In genomic region chr17:44079877-44080821, GRCh38 we compare ENCODE assay signal across 18 cellular contexts. TPM values are rescaled to one million over a fixed set of nuclear protein-coding genes. Genes with fewer than 3 reads are reported as not detected.
DNase-seq lines count a peak whose midpoint lies in the region; ATAC-seq and TF ChIP-seq lines count a peak whose summit lies in the region.
"Had no signal": no experiment of that assay in that cellular context is flagged by ENCODE, and none has a peak within 500 bp of the region (broad histone marks: within the 10 kb centered on the region; RNA-seq: fewer than 3 reads in every experiment).

No MANE protein-coding gene starts in this region.

- intact Hi-C loops in transverse colon (cut with DNase I; ENCODE audit: low total_unique reads): no loop called here

- TF ChIP-seq CTCF in HFFc6 (IDR thresholded peaks at IDR 0.05) (no peak), transverse colon (IDR thresholded peaks at IDR 0.05) (no peak)

- 84% methylated on average over 18 of the region's 18 CpGs; no CpG with 5 or more reads in 1 of the 2 donors for WGBS in transverse colon (ENCODE audit: low coverage in 1 of 2), 2 donors

- no peak overlapping the region for H3K4me3 ChIP-seq in BLaER1
- no peak overlapping the region for H3K4me3 ChIP-seq in transverse colon
- H3K4me3 ChIP-seq: coronary artery, suprapubic skin had no signal

- 0 out of 2 replicates have a peak overlapping the region, but pooled peaks have one; percentile 3 for H3K4me2 ChIP-seq in BLaER1

- H3K27ac ChIP-seq in BLaER1 (peak overlapping the region; percentile 43; the same call in 1 of the 2 replicates), transverse colon (no peak overlapping the region)
- H3K27ac ChIP-seq: suprapubic skin had no signal

- peaks cover 100% of the 10 kb centered on the region for H3K36me3 ChIP-seq in BLaER1
- H3K36me3 ChIP-seq in transverse colon: peaks cover 0 to 26% (median 5%) of the 10 kb centered on the region in 4 donors

- H3K4me1 Mint-ChIP-seq in HFFc6 (ENCODE audit: low read depth): peaks cover 36% of the 10 kb centered on the region
- no peaks in the 10 kb centered on the region for H3K4me1 Mint-ChIP-seq in activated T-helper 17 cell treated with anti-CD3 and anti-CD28 coated beads, Interleukin-2, amount 50 U/mL, for 72 hours
- H3K4me1 Mint-ChIP-seq in naive thymus-derived CD8-positive, alpha-beta T cell: peaks cover 0 to 9% (median under 1%) of the 10 kb centered on the region in 4 donors

- TF ChIP-seq EP300 in transverse colon (IDR thresholded peaks at IDR 0.05; ENCODE audit: low read depth): no peak

- H3K27ac Mint-ChIP-seq in HFFc6: peak overlapping the region; percentile 89; the same call in 1 of the 2 replicates
- H3K27ac Mint-ChIP-seq in activated T-helper 17 cell treated with anti-CD3 and anti-CD28 coated beads, Interleukin-2, amount 50 U/mL, for 72 hours: peak overlapping the region; percentile 27
- peak overlapping the region in 6 of 10 donors; percentile 29 to 80 (median 69) for H3K27ac Mint-ChIP-seq in naive thymus-derived CD8-positive, alpha-beta T cell

- no peak overlapping the region for H3K9ac ChIP-seq in BLaER1

- H3K27me3 Mint-ChIP-seq in HFFc6 (ENCODE audit: insufficient read depth): peaks cover 10% of the 10 kb centered on the region
- H3K27me3 Mint-ChIP-seq in activated T-helper 17 cell treated with anti-CD3 and anti-CD28 coated beads, Interleukin-2, amount 50 U/mL, for 72 hours: no peaks in the 10 kb centered on the region
- no peaks in the 10 kb centered on the region for H3K27me3 Mint-ChIP-seq in naive thymus-derived CD8-positive, alpha-beta T cell

- no peaks in the 10 kb centered on the region for H3K9me3 Mint-ChIP-seq in HFFc6
- H3K9me3 Mint-ChIP-seq in activated T-helper 17 cell treated with anti-CD3 and anti-CD28 coated beads, Interleukin-2, amount 50 U/mL, for 72 hours: no peaks in the 10 kb centered on the region
- no peaks in the 10 kb centered on the region for H3K9me3 Mint-ChIP-seq in naive thymus-derived CD8-positive, alpha-beta T cell

- H3K36me3 Mint-ChIP-seq in HFFc6 (ENCODE audit: low read depth): peaks cover 32% of the 10 kb centered on the region
- H3K36me3 Mint-ChIP-seq in activated T-helper 17 cell treated with anti-CD3 and anti-CD28 coated beads, Interleukin-2, amount 50 U/mL, for 72 hours (ENCODE audit: low read depth): peaks cover 59% of the 10 kb centered on the region
- H3K36me3 Mint-ChIP-seq in naive thymus-derived CD8-positive, alpha-beta T cell: peaks cover 0 to 56% (median 0%) of the 10 kb centered on the region in 3 donors

- no peaks in the 10 kb centered on the region for H3K9me3 ChIP-seq in BLaER1
- H3K9me3 ChIP-seq in transverse colon: no peaks in the 10 kb centered on the region
- H3K9me3 ChIP-seq: suprapubic skin had no signal

- TF ChIP-seq POLR2A in transverse colon (IDR thresholded peaks at IDR 0.05): no peak

- in situ Hi-C loops in transverse colon (cut with MboI; ENCODE audit: low pct_ligation_motif_present in 1 of 4, low pct_unique_long_range_greater_than_20kb in 1 of 4, low sequenced_read_pairs in 3 of 4): no loop called here

- peaks cover 33% of the 10 kb centered on the region for H3K4me1 ChIP-seq in BLaER1
- H3K4me1 ChIP-seq in transverse colon: no peaks in the 10 kb centered on the region

- POLR2A ChIA-PET in naive thymus-derived CD8-positive, alpha-beta T cell (lab: Charles Lee): no interaction called here

- H3K27me3 ChIP-seq in BLaER1 (no peaks in the 10 kb centered on the region), transverse colon (no peaks in the 10 kb centered on the region)
- H3K27me3 ChIP-seq: suprapubic skin had no signal

- H3K4me3 Mint-ChIP-seq in HFFc6: no peak overlapping the region; the same call in 1 of the 2 replicates
- H3K4me3 Mint-ChIP-seq in activated T-helper 17 cell treated with anti-CD3 and anti-CD28 coated beads, Interleukin-2, amount 50 U/mL, for 72 hours: no peak overlapping the region
- H3K4me3 Mint-ChIP-seq in naive thymus-derived CD8-positive, alpha-beta T cell: peak overlapping the region in 1 of 10 donors; percentile 14

- DNase-seq in HFFc6: no peak
- DNase-seq in naive thymus-derived CD8-positive, alpha-beta T cell: no peak
- DNase-seq in transverse colon: no peak
- no peak for DNase-seq in SK-N-DZ (ENCODE audit: low spot score)
- no peak for DNase-seq in stimulated activated CD4-positive, alpha-beta T cell treated with anti-CD3 and anti-CD28 coated beads, Interleukin-2, amount 100 ng/mL, for 24 hours
- DNase-seq: activated naive CD4-positive, alpha-beta T cell treated with Interleukin-2 at 50 U/mL for 16 hours; AML-193; DMS 273 treated with DMSO at 0.1 percent for 48 hours; Kasumi-1; NCI-H1436 treated with DMSO at 0.1 percent for 48 hours; NCI-H345; SHP77 had no signal

- H4K20me1 ChIP-seq in BLaER1: peaks cover 57% of the 10 kb centered on the region

- no peak for ATAC-seq in activated T-helper 17 cell treated with anti-CD3 and anti-CD28 coated beads, Interleukin-2, amount 50 U/mL, for 72 hours (replicated peaks)
- no peak for ATAC-seq in naive thymus-derived CD8-positive, alpha-beta T cell
- ATAC-seq in HG02981 (IDR thresholded peaks at IDR 0.05; ENCODE audit: unreplicated experiment): no peak
- ATAC-seq: sciatic nerve had no signal

RNA-seq across cellular contexts. Expression of gene G6PC3, which starts 9.6 kb away (rescaled TPM):
- total RNA-seq in HFFc6 (2021; fragmentation: NEBNext Ultra II Directional; extraction: Animal tissue kit (Norgen Biotek cat#: 25700)): 100 to 1,000 TPM in 5 of 6 experiments, 10 to 100 TPM in 1; 96.6 to 123 (median 113) TPM
- 10 to 100 TPM; 14.9 to 22.8 TPM for total RNA-seq in activated T-helper 17 cell treated with anti-CD3 and anti-CD28 coated beads, Interleukin-2, amount 50 U/mL, for 72 hours
- 10 to 100 TPM; 15.0 to 19.1 TPM for total RNA-seq in naive thymus-derived CD8-positive, alpha-beta T cell
- 10 to 100 TPM; 25.5 to 31.3 (median 26.6) TPM for polyA plus RNA-seq in naive thymus-derived CD8-positive, alpha-beta T cell
- total RNA-seq in transverse colon: 10 to 100 TPM in 3 of 4 donors, 1 to 10 TPM in 1; 5.2 to 35.6 (median 18.5) TPM
- polyA plus RNA-seq in SK-N-DZ (2014; cell fraction: cytosol; rRNA removed): 60.7 and 63.3 TPM in 2 replicates
- polyA plus RNA-seq in SK-N-DZ (2014; cell fraction: nucleus; rRNA removed): 29.9 and 36.7 TPM in 2 replicates

RNA-seq across cellular contexts. Expression of gene LSM12, which starts 13.7 kb away (rescaled TPM):
- total RNA-seq in HFFc6 (2021; fragmentation: NEBNext Ultra II Directional; extraction: Animal tissue kit (Norgen Biotek cat#: 25700)): 100 to 1,000 TPM in 1 of 6 experiments, 10 to 100 TPM in 5; 86.6 to 101 (median 94.5) TPM
- 10 to 100 TPM; 78.6 to 87.6 TPM for total RNA-seq in activated T-helper 17 cell treated with anti-CD3 and anti-CD28 coated beads, Interleukin-2, amount 50 U/mL, for 72 hours
- 10 to 100 TPM; 33.3 to 36.0 TPM for total RNA-seq in naive thymus-derived CD8-positive, alpha-beta T cell
- 10 to 100 TPM; 63.4 to 82.6 (median 66.7) TPM for polyA plus RNA-seq in naive thymus-derived CD8-positive, alpha-beta T cell
- total RNA-seq in transverse colon: 10 to 100 TPM in 3 of 4 donors, 1 to 10 TPM in 1; 5.4 to 29.2 (median 22.9) TPM
- polyA plus RNA-seq in SK-N-DZ (2014; cell fraction: cytosol; rRNA removed): 40.5 and 43.3 TPM in 2 replicates
- 18.4 and 18.9 TPM in 2 replicates for polyA plus RNA-seq in SK-N-DZ (2014; cell fraction: nucleus; rRNA removed)

RNA-seq across cellular contexts. Expression of gene HDAC5, which starts 43.3 kb away (rescaled TPM):
- 10 to 100 TPM; 63.4 to 87.4 (median 78.7) TPM for total RNA-seq in HFFc6 (2021; fragmentation: NEBNext Ultra II Directional; extraction: Animal tissue kit (Norgen Biotek cat#: 25700))
- 10 to 100 TPM; 11.0 to 45.4 TPM for total RNA-seq in activated T-helper 17 cell treated with anti-CD3 and anti-CD28 coated beads, Interleukin-2, amount 50 U/mL, for 72 hours
- total RNA-seq in naive thymus-derived CD8-positive, alpha-beta T cell: 10 to 100 TPM; 71.1 to 73.8 TPM
- polyA plus RNA-seq in naive thymus-derived CD8-positive, alpha-beta T cell: 10 to 100 TPM; 25.3 to 41.8 (median 27.2) TPM
- 100 to 1,000 TPM in 1 of 4 donors, 10 to 100 TPM in 3; 45.3 to 182 (median 70.8) TPM for total RNA-seq in transverse colon
- polyA plus RNA-seq in SK-N-DZ (2014; cell fraction: cytosol; rRNA removed): 98.0 and 108 TPM in 2 replicates
- 85.1 and 97.0 TPM in 2 replicates for polyA plus RNA-seq in SK-N-DZ (2014; cell fraction: nucleus; rRNA removed)

Comparison
In these comparisons a context has a peak if more than half of its experiments do, and no peak if none do; other contexts are left out.
1. H3K27ac Mint-ChIP-seq: peak in every context shown above with its lines; median percentile 89 in HFFc6; 69 in naive thymus-derived CD8-positive, alpha-beta T cell; 27 in activated T-helper 17 cell treated with anti-CD3 and anti-CD28 coated beads, Interleukin-2, amount 50 U/mL, for 72 hours.